8 cellular contexts compared by ENCODE assay signal in genomic region chr11:19345519-19345847, GRCh38.
DNase-seq lines count a peak whose midpoint lies in the region; ATAC-seq and TF ChIP-seq lines count a peak whose summit lies in the region.

No MANE protein-coding gene starts in this region.

- peak; percentile 34 for ATAC-seq in GM19035 (IDR thresholded peaks at IDR 0.05; ENCODE audit: unreplicated experiment)
- ATAC-seq in sciatic nerve, result peak; percentile 60

- DNase-seq in AG04450 (ENCODE audit: low read depth, low spot score), result no peak
- peak; percentile 61 for DNase-seq in NCI-H69 (lab: John Stamatoyannopoulos, UW)
- peak in 41 of 42 donors; percentile 40 to 88 (median 74) for DNase-seq in head of caudate nucleus
- DNase-seq in sciatic nerve (ENCODE audit: low spot score), result no peak
- DNase-seq in NCI-H1048 (lab: John Stamatoyannopoulos, UW), result no peak
- no peak for DNase-seq in G401 (ENCODE audit: low spot score)
- DNase-seq in MG63, result no peak

- intact Hi-C loops in head of caudate nucleus (cut with DNase I) (no loop called here), sciatic nerve (cut with DNase I) (no loop called here)

- CTCF ChIA-PET in AG04450 (lab: Charles Lee), result interaction anchor here (1.4 to 2.1 kb wide), 2 partner anchors 208 to 219 kb away, joined by 4 to 9 read pairs; no protein-coding TSS in a partner anchor

- in situ Hi-C loops in G401 (cut with HindIII; ENCODE audit: low sequenced_read_pairs), result no loop called here

- no peaks in the 10 kb centered on the region for H3K36me3 ChIP-seq in MG63

- 0 out of 2 replicates have a peak, but pooled peaks cover 3% of the 10 kb centered on the region for H3K9me3 ChIP-seq in AG04450 (ENCODE audit: control insufficient read depth, insufficient read depth, low read length)
- H3K9me3 ChIP-seq in MG63, result no peaks in the 10 kb centered on the region

- peaks cover 79% of the 10 kb centered on the region for H3K27me3 ChIP-seq in AG04450 (ENCODE audit: control insufficient read depth, insufficient read depth, low read length)
- peaks cover 26% of the 10 kb centered on the region for H3K27me3 ChIP-seq in MG63

- peak overlapping the region; percentile 38 for H3K4me3 ChIP-seq in AG04450 (ENCODE audit: low read depth, low read length)
- no peak overlapping the region for H3K4me3 ChIP-seq in MG63

- no peak for TF ChIP-seq CTCF in AG04450 (IDR thresholded peaks at IDR 0.05; ENCODE audit: low read depth, low read length)

- POLR2A ChIA-PET in AG04450 (lab: Yijun Ruan, JAX), result no interaction called here

- H3K27ac ChIP-seq in AG04450 (ENCODE audit: low read depth, low read length), result no peak overlapping the region

Comparison
In these comparisons a context has a peak if more than half of its experiments do, and no peak if none do; other contexts are left out.
1. DNase-seq: peak in NCI-H69 (single experiment) and head of caudate nucleus (41 of 42); none in AG04450 (single experiment), sciatic nerve (single experiment), NCI-H1048 (single experiment), G401 (single experiment) and MG63 (single experiment).